In genomic region chr10:102834143-102834542, GRCh38 we compare ENCODE assay signal across 12 cellular contexts. TPM values are rescaled to one million over a fixed set of nuclear protein-coding genes. Genes with fewer than 3 reads are reported as not detected.
A peak's percentile ranks its signal among the peaks of the same experiment; 100 is the strongest.
DNase-seq lines count a peak whose midpoint lies in the region; ATAC-seq and TF ChIP-seq lines count a peak whose summit lies in the region.
"Had no signal": no experiment of that assay in that cellular context is flagged by ENCODE, and none has a peak within 500 bp of the region (broad histone marks: within the 10 kb centered on the region; RNA-seq: fewer than 3 reads in every experiment).

No MANE protein-coding gene starts in this region.

- H3K9me2 ChIP-seq in hepatocyte (replicated peaks; ENCODE audit: insufficient read depth) = no peaks in the 10 kb centered on the region

- H3K36me3 ChIP-seq in colonic mucosa (no peaks in the 10 kb centered on the region), hepatocyte (replicated peaks; ENCODE audit: insufficient read depth, low read depth) (no peaks in the 10 kb centered on the region)
- H3K36me3 ChIP-seq: BLaER1 treated with 17β-estradiol and CSF1 and Interleukin-3, amounts not matched to agents 10 nM and 100 nM had no signal

- intact Hi-C loops in colonic mucosa (cut with DNase I) (loop anchor here (5.0 kb wide), 1 partner anchor 102 kb away; no protein-coding TSS in a partner anchor), left colon (cut with DNase I, micrococcal nuclease) (loop anchor here (10.0 kb wide), 2 partner anchors 109 to 411 kb away; partner anchors contain the start of gene RPEL1 (in 2 of the 2))

- H3K27ac ChIP-seq in colonic mucosa (no peak overlapping the region), hepatocyte (no peak overlapping the region)
- H3K27ac ChIP-seq: BLaER1 treated with 17β-estradiol and CSF1 and Interleukin-3, amounts not matched to agents 10 nM and 100 nM; SK-N-MC had no signal

- H3K9me3 ChIP-seq in colonic mucosa (no peaks in the 10 kb centered on the region), hepatocyte (ENCODE audit: low read depth) (no peaks in the 10 kb centered on the region)

- peak; percentile 32 for DNase-seq in NCI-H2227 (lab: John Stamatoyannopoulos, UW; ENCODE audit: unreplicated experiment)
- DNase-seq in NCI-H2227 treated with DMSO at 0.1 percent for 48 hours (lab: John Stamatoyannopoulos, UW) = no peak
- DNase-seq in LNCaP clone FGC (ENCODE audit: low read depth) = peak; percentile 18
- DNase-seq in colonic mucosa = peak; percentile 39
- peak in 1 of 2 donors; percentile 20 for DNase-seq in left colon
- DNase-seq in hepatocyte (ENCODE audit: low spot score) = no peak
- DNase-seq in NCI-H146 treated with DMSO at 0.1 percent for 48 hours (lab: John Stamatoyannopoulos, UW; ENCODE audit: unreplicated experiment) = no peak
- no peak for DNase-seq in kidney tubule cell (ENCODE audit: low spot score)

- peak; percentile 87 for ATAC-seq in left colon

- WGBS in hepatocyte (ENCODE audit: low lambda C conversion rate, missing lambda C conversion rate) = 52% methylated on average over 9 of the region's 9 CpGs

- H3K4me1 ChIP-seq in colonic mucosa (peaks cover 3% of the 10 kb centered on the region), hepatocyte (ENCODE audit: insufficient read depth) (no peaks in the 10 kb centered on the region)

- H3K27me3 ChIP-seq in colonic mucosa = no peaks in the 10 kb centered on the region
- no peaks in the 10 kb centered on the region for H3K27me3 ChIP-seq in hepatocyte
- H3K27me3 ChIP-seq: BLaER1 treated with 17β-estradiol and CSF1 and Interleukin-3, amounts not matched to agents 10 nM and 100 nM had no signal

- no peak overlapping the region for H3K9ac ChIP-seq in colonic mucosa (ENCODE audit: low read depth in 2 of 2, low read length in 2 of 2)

- H3K4me2 ChIP-seq in hepatocyte = no peak overlapping the region

- no peaks in the 10 kb centered on the region for H4K20me1 ChIP-seq in hepatocyte (ENCODE audit: insufficient read depth, poor library complexity, severe bottlenecking)
- H4K20me1 ChIP-seq: BLaER1 treated with 17β-estradiol and CSF1 and Interleukin-3, amounts not matched to agents 10 nM and 100 nM had no signal

- TF ChIP-seq CTCF in LNCaP clone FGC (IDR thresholded peaks at IDR 0.05; ENCODE audit: control insufficient read depth, extremely low read depth, insufficient read depth) (no peak), colonic mucosa (IDR thresholded peaks at IDR 0.05) (no peak), hepatocyte (IDR thresholded peaks at IDR 0.05; ENCODE audit: poor library complexity) (no peak)

- H3K79me2 ChIP-seq in hepatocyte = no peaks in the 10 kb centered on the region

- H2AFZ ChIP-seq in hepatocyte = no peak overlapping the region

- H3K4me3 ChIP-seq in LNCaP clone FGC (ENCODE audit: low read depth, low read length) = no peak overlapping the region
- no peak overlapping the region for H3K4me3 ChIP-seq in colonic mucosa
- no peak overlapping the region for H3K4me3 ChIP-seq in hepatocyte
- H3K4me3 ChIP-seq: BLaER1 treated with 17β-estradiol and CSF1 and Interleukin-3, amounts not matched to agents 10 nM and 100 nM; SK-N-MC had no signal

RNA-seq across cellular contexts. Expression of gene CYP17A1, which starts 3.1 kb away (rescaled TPM):
- total RNA-seq in colonic mucosa = 1 to 10 TPM in 1 of 2 donors, not detected in 1; 7.7 TPM
- not detected for total RNA-seq in left colon
- total RNA-seq in hepatocyte = not detected in 2 replicates
- polyA plus RNA-seq in hepatocyte = not detected in 2 replicates
- total RNA-seq: MCF 10A, Right ventricle myocardium superior had no signal

RNA-seq across cellular contexts. Expression of gene BORCS7, which starts 19.9 kb away (rescaled TPM):
- total RNA-seq in colonic mucosa = 10 to 100 TPM; 15.6 to 18.9 TPM
- 10 to 100 TPM; 21.2 to 22.3 TPM for total RNA-seq in left colon
- 53.2 and 61.4 TPM in 2 replicates for total RNA-seq in hepatocyte
- 31.8 and 42.0 TPM in 2 replicates for polyA plus RNA-seq in hepatocyte

RNA-seq across cellular contexts. Expression of gene AS3MT, which starts 35.1 kb away (rescaled TPM):
- 1 to 10 TPM in 1 of 2 donors, under 1 TPM in 1; 0.77 to 1.9 TPM for total RNA-seq in colonic mucosa
- 1 to 10 TPM in 1 of 2 donors, under 1 TPM in 1; 0.61 to 1.2 TPM for total RNA-seq in left colon
- 9.0 and 9.1 TPM in 2 replicates for total RNA-seq in hepatocyte
- polyA plus RNA-seq in hepatocyte = 2.2 and 3.8 TPM in 2 replicates

Comparison
In these comparisons a context has a peak if more than half of its experiments do, and no peak if none do; other contexts are left out.
1. DNase-seq: peak in NCI-H2227 (single experiment), LNCaP clone FGC (single experiment) and colonic mucosa (single experiment); none in NCI-H2227 treated with DMSO at 0.1 percent for 48 hours (single experiment), hepatocyte (single experiment), NCI-H146 treated with DMSO at 0.1 percent for 48 hours (single experiment) and kidney tubule cell (single experiment).